Comparison of ENCODE assay signal across 19 cellular contexts in genomic region chr14:76351941-76352340, GRCh38. TPM values are rescaled to one million over a fixed set of nuclear protein-coding genes. Genes with fewer than 3 reads are reported as not detected.
"Had no signal": no experiment of that assay in that cellular context is flagged by ENCODE, and none has a peak within 500 bp of the region (broad histone marks: within the 10 kb centered on the region; RNA-seq: fewer than 3 reads in every experiment).

No MANE protein-coding gene starts in this region.

- DNase-seq: activated B cell treated with CpG ODN at 0.5 μM for 24 hours; activated CD4-positive, alpha-beta memory T cell treated with anti-CD3 and anti-CD28 coated beads for 36 hours; activated CD4-positive, alpha-beta T cell treated with anti-CD3 and anti-CD28 coated beads, Interleukin-2, amount 10 ng/mL, durations not matched to agents 7 days and 5 days; activated gamma-delta T cell; activated naive CD4-positive, alpha-beta T cell treated with anti-CD3 and anti-CD28 coated beads for 36 hours; activated T-cell treated with anti-CD3 and anti-CD28 coated beads for 4 hours; activated T-cell treated with anti-CD3 and anti-CD28 coated beads, Interleukin-2, amount 50 U/mL, for 48 hours; body of pancreas; Karpas-422; NCI-H1048; NCI-H146; NCI-H187 treated with DMSO at 0.1 percent for 48 hours; NCI-H774; SW 1271 had no signal

- H3K36me3 Mint-ChIP-seq: activated CD4-positive, alpha-beta memory T cell treated with anti-CD3 and anti-CD28 coated beads for 36 hours; activated naive CD8-positive, alpha-beta T cell had no signal

- H3K4me1 Mint-ChIP-seq: activated T-helper 17 cell treated with anti-CD3 and anti-CD28 coated beads, Interleukin-2, amount 50 U/mL, for 72 hours; central memory CD8-positive, alpha-beta T cell had no signal

- H3K9me3 ChIP-seq: body of pancreas, SJSA1 had no signal

- H3K4me3 Mint-ChIP-seq: activated CD4-positive, alpha-beta memory T cell treated with anti-CD3 and anti-CD28 coated beads for 36 hours; activated CD4-positive, alpha-beta T cell treated with anti-CD3 and anti-CD28 coated beads, Interleukin-2, amount 10 ng/mL, durations not matched to agents 7 days and 5 days; activated naive CD4-positive, alpha-beta T cell treated with anti-CD3 and anti-CD28 coated beads for 36 hours; activated naive CD8-positive, alpha-beta T cell; activated T-helper 17 cell treated with anti-CD3 and anti-CD28 coated beads, Interleukin-2, amount 50 U/mL, for 72 hours had no signal

- H3K4me3 ChIP-seq: body of pancreas, SJSA1 had no signal

- H3K27ac Mint-ChIP-seq: activated B cell treated with CpG ODN at 0.5 μM for 24 hours; activated CD4-positive, alpha-beta memory T cell treated with anti-CD3 and anti-CD28 coated beads for 36 hours; activated CD4-positive, alpha-beta T cell treated with anti-CD3 and anti-CD28 coated beads, Interleukin-2, amount 10 ng/mL, durations not matched to agents 7 days and 5 days; activated naive CD4-positive, alpha-beta T cell treated with anti-CD3 and anti-CD28 coated beads for 36 hours; activated naive CD8-positive, alpha-beta T cell; activated T-helper 17 cell treated with anti-CD3 and anti-CD28 coated beads, Interleukin-2, amount 50 U/mL, for 72 hours had no signal

RNA-seq across cellular contexts. Expression of gene ESRRB, which starts 24.0 kb away (rescaled TPM):
- total RNA-seq: activated CD8-positive, alpha-beta memory T cell treated with anti-CD3 and anti-CD28 coated beads for 36 hours; activated naive CD4-positive, alpha-beta T cell treated with anti-CD3 and anti-CD28 coated beads for 36 hours; body of pancreas had no signal
